ENCODE assay signal across 23 cellular contexts in the genomic region with DNA sequence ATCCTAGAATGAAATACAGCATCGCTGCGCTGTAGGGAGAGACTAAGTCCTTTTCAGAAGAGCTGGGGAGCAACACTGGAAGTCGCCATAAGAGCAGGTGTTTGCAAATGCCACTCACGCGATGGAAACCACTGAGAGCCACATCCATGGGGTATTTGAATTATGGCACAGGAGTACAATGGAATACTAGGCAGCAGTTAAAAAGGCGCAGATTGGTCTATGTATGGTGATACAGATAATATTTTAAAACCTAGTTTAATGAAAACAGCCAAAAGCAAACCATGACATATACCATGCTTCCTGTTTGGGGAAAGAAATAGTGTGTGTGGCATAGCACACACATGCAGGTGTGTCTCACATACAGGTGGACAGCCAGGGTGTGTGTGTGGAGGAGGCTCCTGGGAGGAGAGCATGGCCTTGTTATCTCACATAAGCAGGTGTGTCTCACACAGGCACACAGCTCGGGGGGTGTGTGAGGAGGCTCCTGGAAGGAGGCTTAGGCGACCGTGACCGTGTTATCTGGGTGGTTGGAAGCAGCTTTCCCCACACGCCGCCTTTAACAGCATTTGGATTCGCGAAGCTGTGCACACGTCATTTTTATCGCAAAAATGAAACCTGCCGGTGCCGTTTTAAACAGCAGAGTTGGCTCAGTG. TPM values are rescaled to one million over a fixed set of nuclear protein-coding genes. Genes with fewer than 3 reads are reported as not detected.
DNase-seq lines count a peak whose midpoint lies in the region; ATAC-seq, FAIRE-seq and TF ChIP-seq lines count a peak whose summit lies in the region.
"Had no signal": no experiment of that assay in that cellular context is flagged by ENCODE, and none has a peak within 500 bp of the region (broad histone marks: within the 10 kb centered on the region; RNA-seq: fewer than 3 reads in every experiment).

No MANE protein-coding gene starts in this region.

- peaks cover 35% of the 10 kb centered on the region for H3K27me3 ChIP-seq in BLaER1
- H3K27me3 ChIP-seq in Caco-2 (replicated peaks; ENCODE audit: control insufficient read depth, insufficient read depth, low read length): no peaks in the 10 kb centered on the region
- H3K27me3 ChIP-seq in K562 (ENCODE audit: control insufficient read depth in 2 of 2, insufficient read depth in 2 of 2, low read length in 2 of 2): peaks cover 12 to 45% of the 10 kb centered on the region in 2 experiments; a peak in 4 of 5 replicates

- H4K20me1 ChIP-seq in BLaER1 (peaks cover 10% of the 10 kb centered on the region; the same call in 1 of the 2 replicates), K562 (replicated peaks; ENCODE audit: control insufficient read depth, insufficient read depth, low read length) (no peaks in the 10 kb centered on the region)

- TF ChIP-seq RAD21 in K562 (CRISPR knock-in tag; conservative IDR thresholded peaks at IDR 0.05 in 1 of 2, IDR thresholded peaks at IDR 0.05 in 1 of 2): no peak

- TF ChIP-seq POLR2A in K562 (conservative IDR thresholded peaks at IDR 0.05): no peak

- in situ Hi-C loops in K562 (cut with MboI): no loop called here

- 11% methylated on average over 17 of the region's 18 CpGs for WGBS in K562 (ENCODE audit: insufficient coverage, low coverage, missing lambda C conversion rate)

- no peak overlapping the region for H3K9ac ChIP-seq in BLaER1
- H3K9ac ChIP-seq in K562 (ENCODE audit: insufficient read depth in 1 of 2, low read depth in 2 of 2, low read length in 2 of 2): no peak overlapping the region
- H3K9ac ChIP-seq: GM23248 had no signal

- FAIRE-seq in K562 (lab: Jason Lieb, UNC): peak; percentile 85
- FAIRE-seq: D721Med, GM12878, GM19239, H1 had no signal

- no peak for TF ChIP-seq CTCF in Caco-2 (IDR thresholded peaks at IDR 0.05; ENCODE audit: insufficient read depth in 1 of 2, low read depth in 1 of 2, low read length in 1 of 2, severe bottlenecking in 1 of 2, unreplicated experiment in 1 of 2)
- no peak for TF ChIP-seq CTCF in K562 (IDR thresholded peaks at IDR 0.05 in 2 of 3, conservative IDR thresholded peaks at IDR 0.05 in 1 of 3; ENCODE audit: insufficient read depth in 2 of 3, low read depth in 1 of 3, low read length in 3 of 3)
- TF ChIP-seq CTCF in nephron (IDR thresholded peaks at IDR 0.05; ENCODE audit: unreplicated experiment in 3 of 3): no peak

- H3K36me3 Mint-ChIP-seq in Caco-2 (ENCODE audit: insufficient read depth, unreplicated experiment): no peaks in the 10 kb centered on the region
- peaks cover 6% of the 10 kb centered on the region for H3K36me3 Mint-ChIP-seq in nephron (ENCODE audit: low read depth)
- H3K36me3 Mint-ChIP-seq in activated T-cell treated with anti-CD3 and anti-CD28 coated beads, Interleukin-2, amount 50 U/mL, for 4 hours (ENCODE audit: insufficient read depth): no peaks in the 10 kb centered on the region
- H3K36me3 Mint-ChIP-seq: CD4-positive, CD25-positive, alpha-beta regulatory T cell; CD8-positive, alpha-beta T cell had no signal

- H3K27ac Mint-ChIP-seq in Caco-2 (ENCODE audit: unreplicated experiment) (no peak overlapping the region), nephron (peak overlapping the region in 2 of 3 experiments; percentile 24 to 35)
- H3K27ac Mint-ChIP-seq: CD8-positive, alpha-beta T cell had no signal

- CTCF ChIA-PET in Caco-2 (lab: Charles Lee) (interaction anchor here (1.2 kb wide), 1 partner anchor 142 kb away, joined by 3 read pairs; no protein-coding TSS in a partner anchor), K562 (lab: Yijun Ruan, JAX; ENCODE audit: low intra/inter-chr PET ratio) (no interaction called here)

- ATAC-seq in K562: peak; percentile 82
- no peak for ATAC-seq in activated T-cell treated with anti-CD3 and anti-CD28 coated beads, Interleukin-2, amount 50 U/mL, for 4 hours
- ATAC-seq: CD8-positive, alpha-beta T cell; GM12878 had no signal

- peak overlapping the region; percentile 60 for H3K4me3 Mint-ChIP-seq in Caco-2 (ENCODE audit: unreplicated experiment)
- no peak overlapping the region for H3K4me3 Mint-ChIP-seq in nephron
- H3K4me3 Mint-ChIP-seq in activated T-cell treated with anti-CD3 and anti-CD28 coated beads, Interleukin-2, amount 50 U/mL, for 4 hours: no peak overlapping the region
- H3K4me3 Mint-ChIP-seq: CD4-positive, CD25-positive, alpha-beta regulatory T cell; CD8-positive, alpha-beta T cell had no signal

- H3K4me2 ChIP-seq in BLaER1 (peak overlapping the region; percentile 1), K562 (ENCODE audit: insufficient read depth, low read length) (peak overlapping the region; percentile 60)

- H3K4me3 ChIP-seq in BLaER1: no peak overlapping the region
- no peak overlapping the region for H3K4me3 ChIP-seq in Caco-2 (ENCODE audit: low read depth, low read length)
- peak overlapping the region; percentile 7; the same call in 1 of the 2 replicates for H3K4me3 ChIP-seq in K562
- H3K4me3 ChIP-seq: GM12878, GM23248 had no signal

- H3K79me2 ChIP-seq in K562 (ENCODE audit: control insufficient read depth, insufficient read depth, low read length): no peaks in the 10 kb centered on the region

- TF ChIP-seq EP300 in K562 (IDR thresholded peaks at IDR 0.05; ENCODE audit: low read length): peak; percentile 32; the same call in 1 of the 2 replicates

- H3K4me1 ChIP-seq in BLaER1: peaks cover 85% of the 10 kb centered on the region
- 0 out of 2 replicates have a peak, but pooled peaks cover 4% of the 10 kb centered on the region for H3K4me1 ChIP-seq in Caco-2
- peaks cover 7 to 26% of the 10 kb centered on the region in 2 experiments; a peak in 3 of 5 replicates for H3K4me1 ChIP-seq in K562 (replicated peaks in 1 of 2; ENCODE audit: control insufficient read depth in 2 of 2, insufficient read depth in 2 of 2, low read length in 2 of 2)

- POLR2A ChIA-PET in Caco-2 (lab: Charles Lee) (no interaction called here), K562 (lab: Yijun Ruan, JAX) (no interaction called here)

- no TSS peak for BruUV-seq in Caco-2 (replicated peaks; lab: Mats Ljungman, UMichigan)
- no TSS peak for BruUV-seq in K562 (replicated peaks; lab: Mats Ljungman, UMichigan)

- H3K4me1 Mint-ChIP-seq in Caco-2 (ENCODE audit: low read depth, unreplicated experiment) (peaks cover 13% of the 10 kb centered on the region), nephron (peaks cover 12% of the 10 kb centered on the region)
- H3K4me1 Mint-ChIP-seq in activated T-cell treated with anti-CD3 and anti-CD28 coated beads, Interleukin-2, amount 50 U/mL, for 4 hours (ENCODE audit: low read depth): no peaks in the 10 kb centered on the region
- H3K4me1 Mint-ChIP-seq: CD4-positive, CD25-positive, alpha-beta regulatory T cell had no signal

- H3K9me3 Mint-ChIP-seq in Caco-2 (ENCODE audit: unreplicated experiment): no peaks in the 10 kb centered on the region
- H3K9me3 Mint-ChIP-seq in nephron: no peaks in the 10 kb centered on the region
- H3K9me3 Mint-ChIP-seq in activated T-cell treated with anti-CD3 and anti-CD28 coated beads, Interleukin-2, amount 50 U/mL, for 4 hours: no peaks in the 10 kb centered on the region
- H3K9me3 Mint-ChIP-seq: CD8-positive, alpha-beta T cell had no signal

- H3K36me3 ChIP-seq in BLaER1 (no peaks in the 10 kb centered on the region), Caco-2 (ENCODE audit: control insufficient read depth, insufficient read depth, low read length) (no peaks in the 10 kb centered on the region), K562 (ENCODE audit: control insufficient read depth, insufficient read depth, low read length) (no peaks in the 10 kb centered on the region)

- DNase-seq in Caco-2: no peak
- peak; percentile 66 to 83 (median 72) for DNase-seq in K562 (ENCODE audit: extremely low read depth in 1 of 4, low spot score in 3 of 4)
- DNase-seq in NCI-H345 (lab: John Stamatoyannopoulos, UW): no peak
- DNase-seq in germinal center (ENCODE audit: low spot score): no peak
- DNase-seq in activated T-cell treated with anti-CD3 and anti-CD28 coated beads, Interleukin-2, amount 50 U/mL, for 4 hours: no peak
- DNase-seq in activated naive CD4-positive, alpha-beta T cell treated with anti-CD3 and anti-CD28 coated beads, Interleukin-2, amount 50 U/mL, for 16 hours: no peak
- DNase-seq: CD4-positive, CD25-positive, alpha-beta regulatory T cell; CD8-positive, alpha-beta T cell; DMS 273 treated with DMSO at 0.1 percent for 48 hours; DMS79; EL; GDM1; GM23248; H7; HCEC 1CT had no signal

- H3K9me3 ChIP-seq in BLaER1 (no peaks in the 10 kb centered on the region), Caco-2 (no peaks in the 10 kb centered on the region), K562 (replicated peaks; ENCODE audit: control insufficient read depth, insufficient read depth, low read depth, low read length) (no peaks in the 10 kb centered on the region)

- H3K27ac ChIP-seq in BLaER1 (no peak overlapping the region), K562 (ENCODE audit: extremely low read depth, low read depth, low read length) (no peak overlapping the region; the same call in 2 of the 3 replicates)
- H3K27ac ChIP-seq: C4-2B, GM23248 had no signal

- H2AFZ ChIP-seq in K562 (ENCODE audit: low read depth, low read length): peak overlapping the region; percentile 54
- H2AFZ ChIP-seq: GM23248 had no signal

- H3K9me1 ChIP-seq in K562 (ENCODE audit: control insufficient read depth, insufficient read depth, low read length): no peaks in the 10 kb centered on the region

- intact Hi-C loops in Caco-2 (cut with micrococcal nuclease; ENCODE audit: unreplicated experiment): no loop called here
- intact Hi-C loops in K562 (cut with micrococcal nuclease): no loop called here

- H3K27me3 Mint-ChIP-seq in Caco-2 (ENCODE audit: insufficient read depth, unreplicated experiment) (peaks cover 3% of the 10 kb centered on the region), nephron (ENCODE audit: low read depth) (peaks cover 20% of the 10 kb centered on the region)
- peaks cover 4% of the 10 kb centered on the region for H3K27me3 Mint-ChIP-seq in activated T-cell treated with anti-CD3 and anti-CD28 coated beads, Interleukin-2, amount 50 U/mL, for 4 hours (ENCODE audit: low read depth)

RNA-seq across cellular contexts. Expression of gene ADPRHL1, which starts 33.6 kb away (rescaled TPM):
- total RNA-seq in Caco-2 (2022) (4.9 and 5.8 TPM in 2 replicates), K562 (2014; rRNA removed) (0.27 and 0.49 TPM in 2 replicates), K562 (2014; rRNA removed; fragmentation: Illumina TruSeq; extraction: Trizol) (0.35 and 0.55 TPM in 2 replicates), K562 (2015; rRNA removed; fragmentation: Illumina TruSeq; extraction: Trizol) (0.68 and 0.76 TPM in 2 replicates), K562 (2021) (0.31 and 0.54 TPM in 2 replicates)
- total RNA-seq in K562 (2011; cell fraction: chromatin; rRNA removed; ENCODE audit: low replicate concordance): 0.32 and 0.46 TPM in 2 replicates
- 1.3 and 1.5 TPM in 2 replicates for total RNA-seq in K562 (2011; cell fraction: nucleolus; rRNA removed)
- 0.37 TPM in 1 of 2 replicates, not detected in the other for total RNA-seq in K562 (2011; cell fraction: nucleoplasm; rRNA removed)
- polyA plus RNA-seq in K562 (2011; rRNA removed) (0.29 and 0.38 TPM in 2 replicates), K562 (2014; fragmentation: Illumina TruSeq; extraction: Trizol) (0.19 and 0.43 TPM in 2 replicates), K562 (2014; fragmentation: Nextera tagmentation; extraction: Ambion mirVana) (under 1 TPM in 1 of 2 experiments, not detected in 1; 0.06 TPM), K562 (2014; rRNA removed) (0.49 and 0.58 TPM in 2 replicates)
- 0.37 and 0.52 TPM in 2 replicates for polyA plus RNA-seq in K562 (2011; cell fraction: cytosol; rRNA removed)
- polyA plus RNA-seq in K562 (2011; cell fraction: nucleus; rRNA removed): 0.29 and 0.53 TPM in 2 replicates
- polyA plus RNA-seq in K562 (2012): 0.73 and 0.97 TPM in 2 replicates
- 0.18 and 0.21 TPM in 2 replicates for polyA minus RNA-seq in K562 (2011; rRNA and poly(A)+ RNA removed)
- 0.76 TPM in 1 of 2 replicates, not detected in the other for polyA minus RNA-seq in K562 (2011; cell fraction: cytosol; rRNA and poly(A)+ RNA removed)
- 0.54 and 1.00 TPM in 2 replicates for polyA minus RNA-seq in K562 (2011; cell fraction: nucleus; rRNA and poly(A)+ RNA removed)
- under 1 TPM; 0.54 to 0.81 (median 0.79) TPM for total RNA-seq in activated T-cell treated with anti-CD3 and anti-CD28 coated beads, Interleukin-2, amount 50 U/mL, for 4 hours

RNA-seq across cellular contexts. Expression of gene GRTP1, which starts 55.7 kb away (rescaled TPM):
- total RNA-seq in Caco-2 (2022) (30.0 and 37.7 TPM in 2 replicates), K562 (2014; rRNA removed) (7.9 and 9.9 TPM in 2 replicates), K562 (2014; rRNA removed; fragmentation: Illumina TruSeq; extraction: Trizol) (6.6 and 7.8 TPM in 2 replicates), K562 (2015; rRNA removed; fragmentation: Illumina TruSeq; extraction: Trizol) (8.4 and 9.0 TPM in 2 replicates), K562 (2021) (14.7 and 15.0 TPM in 2 replicates)
- 18.8 and 19.9 TPM in 2 replicates for total RNA-seq in K562 (2011; cell fraction: chromatin; rRNA removed; ENCODE audit: low replicate concordance)
- 13.2 and 14.3 TPM in 2 replicates for total RNA-seq in K562 (2011; cell fraction: nucleolus; rRNA removed)
- total RNA-seq in K562 (2011; cell fraction: nucleoplasm; rRNA removed): 19.1 and 25.3 TPM in 2 replicates
- polyA plus RNA-seq in K562 (2011; rRNA removed) (9.0 and 10.3 TPM in 2 replicates), K562 (2014; fragmentation: Illumina TruSeq; extraction: Trizol) (9.8 and 10.9 TPM in 2 replicates), K562 (2014; fragmentation: Nextera tagmentation; extraction: Ambion mirVana) (1 to 10 TPM in 1 of 2 experiments, under 1 TPM in 1; 0.28 to 1.6 TPM), K562 (2014; rRNA removed) (12.9 and 17.7 TPM in 2 replicates)
- polyA plus RNA-seq in K562 (2011; cell fraction: cytosol; rRNA removed): 7.6 and 7.7 TPM in 2 replicates
- 9.9 and 10.2 TPM in 2 replicates for polyA plus RNA-seq in K562 (2011; cell fraction: nucleus; rRNA removed)
- polyA plus RNA-seq in K562 (2012): 10.7 and 14.1 TPM in 2 replicates
- polyA minus RNA-seq in K562 (2011; rRNA and poly(A)+ RNA removed): 3.2 and 3.7 TPM in 2 replicates
- polyA minus RNA-seq in K562 (2011; cell fraction: cytosol; rRNA and poly(A)+ RNA removed): 6.2 and 9.0 TPM in 2 replicates
- polyA minus RNA-seq in K562 (2011; cell fraction: nucleus; rRNA and poly(A)+ RNA removed): 4.8 and 7.8 TPM in 2 replicates
- under 1 TPM; 0.19 to 0.40 (median 0.38) TPM for total RNA-seq in activated T-cell treated with anti-CD3 and anti-CD28 coated beads, Interleukin-2, amount 50 U/mL, for 4 hours
- total RNA-seq: A172; CD4-positive, CD25-positive, alpha-beta regulatory T cell; CD8-positive, alpha-beta T cell; GM23248 had no signal

Comparison
In these comparisons a context has a peak if more than half of its experiments do, and no peak if none do; other contexts are left out.
1. DNase-seq: peak in K562 (4 of 4); none in Caco-2 (0 of 2), NCI-H345 (single experiment), germinal center (single experiment), activated T-cell treated with anti-CD3 and anti-CD28 coated beads, Interleukin-2, amount 50 U/mL, for 4 hours (single experiment) and activated naive CD4-positive, alpha-beta T cell treated with anti-CD3 and anti-CD28 coated beads, Interleukin-2, amount 50 U/mL, for 16 hours (single experiment).
2. RNA of gene GRTP1, which starts 55.7 kb away (total RNA-seq): 30.0 to 37.7 TPM in Caco-2 and 6.6 to 25.3 TPM in K562; 0.19 to 0.40 TPM in activated T-cell treated with anti-CD3 and anti-CD28 coated beads, Interleukin-2, amount 50 U/mL, for 4 hours; every median in the first group is over 4 times any median in the second.